Comparison of ENCODE assay signal across 22 cellular contexts in genomic region chr4:24896056-24896455, GRCh38. TPM values are rescaled to one million over a fixed set of nuclear protein-coding genes. Genes with fewer than 3 reads are reported as not detected.
DNase-seq lines count a peak whose midpoint lies in the region; TF ChIP-seq lines count a peak whose summit lies in the region.
"Had no signal": no experiment of that assay in that cellular context is flagged by ENCODE, and none has a peak within 500 bp of the region (broad histone marks: within the 10 kb centered on the region; RNA-seq: fewer than 3 reads in every experiment).

No MANE protein-coding gene starts in this region.

- intact Hi-C loops in ascending aorta (cut with DNase I), result loop anchor here (5.0 kb wide), 1 partner anchor 39 kb away; no protein-coding TSS in a partner anchor

- H3K4me3 ChIP-seq in ascending aorta, result no peak overlapping the region
- no peak overlapping the region for H3K4me3 ChIP-seq in retinal pigment epithelial cell (ENCODE audit: low read length)
- H3K4me3 ChIP-seq in BE2C (ENCODE audit: low read depth, low read length), result no peak overlapping the region
- H3K4me3 ChIP-seq: K562, PC-9, SJSA1 had no signal

- H3K9me3 ChIP-seq in ascending aorta, result no peaks in the 10 kb centered on the region
- H3K9me3 ChIP-seq in BE2C, result no peaks in the 10 kb centered on the region
- H3K9me3 ChIP-seq: Caco-2, SJSA1 had no signal

- H3K27me3 ChIP-seq in ascending aorta (no peaks in the 10 kb centered on the region), BE2C (no peaks in the 10 kb centered on the region)
- H3K27me3 ChIP-seq: SJSA1 had no signal

- H3K36me3 ChIP-seq in ascending aorta (peaks cover 0 to 9% of the 10 kb centered on the region in 2 donors), BE2C (no peaks in the 10 kb centered on the region)
- H3K36me3 ChIP-seq: SJSA1 had no signal

- H3K27ac ChIP-seq in ascending aorta, result peak overlapping the region; percentile 73 to 74
- H3K27ac ChIP-seq: C4-2B, PC-9, SJSA1 had no signal

- H3K4me1 ChIP-seq in ascending aorta, result peaks cover 0 to 13% of the 10 kb centered on the region in 2 donors
- no peaks in the 10 kb centered on the region for H3K4me1 ChIP-seq in BE2C
- H3K4me1 ChIP-seq: Caco-2, SJSA1 had no signal

- TF ChIP-seq CTCF in ascending aorta (IDR thresholded peaks at IDR 0.05), result no peak
- no peak for TF ChIP-seq CTCF in retinal pigment epithelial cell (conservative IDR thresholded peaks at IDR 0.05; ENCODE audit: low read depth, low read length)
- no peak for TF ChIP-seq CTCF in BE2C (IDR thresholded peaks at IDR 0.05; ENCODE audit: low read depth, low read length)

- DNase-seq in DMS53 (lab: John Stamatoyannopoulos, UW) (peak; percentile 69), Daoy (ENCODE audit: low read depth) (peak; percentile 28), ascending aorta (ENCODE audit: low spot score in 2 of 2) (no peak), retinal pigment epithelial cell (ENCODE audit: low read depth) (peak; percentile 58), BE2C (no peak), T-helper 1 cell (no peak)
- no peak for DNase-seq in stimulated activated CD4-positive, alpha-beta T cell treated with anti-CD3 and anti-CD28 coated beads, Interleukin-4, amount 100 ng/mL, for 4 hours
- DNase-seq: Caco-2; CD8-positive, alpha-beta T cell; MV-4-11; NCI-H1105; NCI-H1436 treated with DMSO at 0.1 percent for 48 hours; NCI-H187 treated with DMSO at 0.1 percent for 48 hours; NCI-H2107; NCI-H446; NCI-H526 treated with DMSO at 0.1 percent for 48 hours; NK-92 treated with Interleukin-12 subunit alpha and Interleukin-12 subunit beta, amount 100 ng/mL, for 24 hours; PC-9 had no signal

RNA-seq across cellular contexts. Expression of gene CCDC149, which starts 16.8 kb away (rescaled TPM):
- 3.6 and 11.0 TPM in 2 replicates for total RNA-seq in Daoy (2014; rRNA removed; shearing (Covaris generic))
- 8.7 TPM for total RNA-seq in ascending aorta
- polyA plus RNA-seq in BE2C (2012; ENCODE audit: insufficient read depth, insufficient read length, low read depth), result 0.86 TPM
- total RNA-seq: CD8-positive, alpha-beta T cell; G401 had no signal

Comparison
In these comparisons a context has a peak if more than half of its experiments do, and no peak if none do; other contexts are left out.
1. DNase-seq: peak in DMS53 (single experiment), Daoy (single experiment) and retinal pigment epithelial cell (single experiment); none in ascending aorta (0 of 2), BE2C (single experiment), stimulated activated CD4-positive, alpha-beta T cell treated with anti-CD3 and anti-CD28 coated beads, Interleukin-4, amount 100 ng/mL, for 4 hours (0 of 2) and T-helper 1 cell (0 of 5).